ENCODE assay signal across 9 cellular contexts in genomic region chr7:5690931-5691461, GRCh38.
DNase-seq lines count a peak whose midpoint lies in the region; ATAC-seq and TF ChIP-seq lines count a peak whose summit lies in the region.
"Had no signal": no experiment of that assay in that cellular context is flagged by ENCODE, and none has a peak within 500 bp of the region (broad histone marks: within the 10 kb centered on the region; RNA-seq: fewer than 3 reads in every experiment).

No MANE protein-coding gene starts in this region.

- peaks cover 7 to 53% (median 35%) of the 10 kb centered on the region in 11 experiments; a peak in 20 of 22 replicates for H3K36me3 ChIP-seq in BLaER1 treated with 17β-estradiol and CSF1 and Interleukin-3, amounts not matched to agents 10 nM and 100 nM
- H3K36me3 ChIP-seq in OCI-LY3 (replicated peaks; ENCODE audit: low read depth, low read length), result peaks cover 16% of the 10 kb centered on the region
- peaks cover 4% of the 10 kb centered on the region for H3K36me3 ChIP-seq in effector memory CD4-positive, alpha-beta T cell (ENCODE audit: control insufficient read depth, insufficient read depth, low read length)
- no peaks in the 10 kb centered on the region for H3K36me3 ChIP-seq in neural cell (ENCODE audit: insufficient read depth, low read length)

- peaks cover 58 to 97% (median 81%) of the 10 kb centered on the region in 10 experiments for H3K4me1 ChIP-seq in BLaER1 treated with 17β-estradiol and CSF1 and Interleukin-3, amounts not matched to agents 10 nM and 100 nM
- H3K4me1 ChIP-seq in OCI-LY3 (ENCODE audit: low read length), result peaks cover 80% of the 10 kb centered on the region
- peaks cover 62% of the 10 kb centered on the region for H3K4me1 ChIP-seq in effector memory CD4-positive, alpha-beta T cell (ENCODE audit: control insufficient read depth, insufficient read depth, low read length, poor library complexity, severe bottlenecking)

- peak overlapping the region; percentile 75 to 94 (median 92); a peak in 21 of 22 replicates for H3K4me2 ChIP-seq in BLaER1 treated with 17β-estradiol and CSF1 and Interleukin-3, amounts not matched to agents 10 nM and 100 nM
- no peak overlapping the region for H3K4me2 ChIP-seq in OCI-LY3 (ENCODE audit: low read length)
- H3K4me2 ChIP-seq in neural cell (ENCODE audit: low read length), result no peak overlapping the region

- TF ChIP-seq RAD21 in neural cell (conservative IDR thresholded peaks at IDR 0.05), result no peak

- no peak for ATAC-seq in HG02610 (IDR thresholded peaks at IDR 0.05; ENCODE audit: unreplicated experiment)

- no peak for DNase-seq in effector memory CD4-positive, alpha-beta T cell
- DNase-seq in HT-29 (ENCODE audit: low spot score), result no peak
- DNase-seq in pons (ENCODE audit: low spot score), result no peak
- no peak for DNase-seq in SW480 (ENCODE audit: low spot score)
- DNase-seq: NCI-H226 had no signal

- no peaks in the 10 kb centered on the region for H3F3A ChIP-seq in neural cell (ENCODE audit: insufficient read depth, low read length, poor library complexity, severe bottlenecking)

- H3K9me3 ChIP-seq in BLaER1 treated with 17β-estradiol and CSF1 and Interleukin-3, amounts not matched to agents 10 nM and 100 nM (replicated peaks in 1 of 11), result no peaks in the 10 kb centered on the region
- H3K9me3 ChIP-seq in OCI-LY3 (ENCODE audit: insufficient read depth, low read length) (no peaks in the 10 kb centered on the region), neural cell (ENCODE audit: low read length) (no peaks in the 10 kb centered on the region)
- no peaks in the 10 kb centered on the region for H3K9me3 ChIP-seq in effector memory CD4-positive, alpha-beta T cell (ENCODE audit: control insufficient read depth, low read length)

- peaks cover 28% of the 10 kb centered on the region for H3K79me2 ChIP-seq in OCI-LY3 (ENCODE audit: low read length)
- H3K79me2 ChIP-seq in neural cell (replicated peaks; ENCODE audit: insufficient read depth, low read length), result peaks cover 7% of the 10 kb centered on the region

- peak overlapping the region in 9 of 11 experiments; percentile 9 to 78 (median 76); a peak in 11 of 22 replicates for H3K9ac ChIP-seq in BLaER1 treated with 17β-estradiol and CSF1 and Interleukin-3, amounts not matched to agents 10 nM and 100 nM
- H3K9ac ChIP-seq in OCI-LY3 (ENCODE audit: low read length), result no peak overlapping the region
- H3K9ac ChIP-seq in neural cell (ENCODE audit: low read length), result peak overlapping the region; percentile 27

- no peaks in the 10 kb centered on the region for H3K27me3 ChIP-seq in BLaER1 treated with 17β-estradiol and CSF1 and Interleukin-3, amounts not matched to agents 10 nM and 100 nM
- H3K27me3 ChIP-seq in OCI-LY3 (ENCODE audit: low read depth, low read length), result no peaks in the 10 kb centered on the region
- no peaks in the 10 kb centered on the region for H3K27me3 ChIP-seq in effector memory CD4-positive, alpha-beta T cell (replicated peaks; ENCODE audit: control insufficient read depth, insufficient read depth, low read length, poor library complexity, severe bottlenecking)
- no peaks in the 10 kb centered on the region for H3K27me3 ChIP-seq in neural cell (ENCODE audit: insufficient read depth, low read depth, low read length)

- no peak overlapping the region for H3K4me3 ChIP-seq in BLaER1 treated with 17β-estradiol and CSF1 and Interleukin-3, amounts not matched to agents 10 nM and 100 nM
- H3K4me3 ChIP-seq in OCI-LY3 (ENCODE audit: low read length) (no peak overlapping the region), neural cell (ENCODE audit: low read length) (peak overlapping the region; percentile 34)
- H3K4me3 ChIP-seq in effector memory CD4-positive, alpha-beta T cell (ENCODE audit: insufficient read depth, low read depth, low read length, poor library complexity, severe bottlenecking), result no peak overlapping the region

- TF ChIP-seq CTCF in OCI-LY3 (IDR thresholded peaks at IDR 0.05; ENCODE audit: low read depth, low read length), result no peak
- TF ChIP-seq CTCF in neural cell (IDR thresholded peaks at IDR 0.05; ENCODE audit: poor library complexity, severe bottlenecking), result no peak

- H3K9me2 ChIP-seq in neural cell (ENCODE audit: insufficient read depth, low read length), result no peaks in the 10 kb centered on the region

- TF ChIP-seq EP300 in neural cell (conservative IDR thresholded peaks at IDR 0.05; ENCODE audit: poor library complexity, severe bottlenecking), result no peak

- no peak overlapping the region for H2AFZ ChIP-seq in OCI-LY3 (ENCODE audit: low read depth, low read length)
- H2AFZ ChIP-seq in neural cell (ENCODE audit: low read depth, low read length), result no peak overlapping the region

- peaks cover 0 to 74% (median 0%) of the 10 kb centered on the region in 11 experiments; a peak in 7 of 22 replicates for H4K20me1 ChIP-seq in BLaER1 treated with 17β-estradiol and CSF1 and Interleukin-3, amounts not matched to agents 10 nM and 100 nM
- H4K20me1 ChIP-seq in OCI-LY3 (ENCODE audit: insufficient read depth, low read length), result no peaks in the 10 kb centered on the region
- no peaks in the 10 kb centered on the region for H4K20me1 ChIP-seq in neural cell (ENCODE audit: insufficient read depth)

- peak overlapping the region in 9 of 11 experiments; percentile 65 to 92 (median 89); a peak in 17 of 22 replicates for H3K27ac ChIP-seq in BLaER1 treated with 17β-estradiol and CSF1 and Interleukin-3, amounts not matched to agents 10 nM and 100 nM
- H3K27ac ChIP-seq in OCI-LY3 (ENCODE audit: low read length), result 0 out of 2 replicates have a peak overlapping the region, but pooled peaks have one; percentile 5
- H3K27ac ChIP-seq in effector memory CD4-positive, alpha-beta T cell (ENCODE audit: insufficient read depth, low read length, poor library complexity, severe bottlenecking), result peak overlapping the region; percentile 54
- peak overlapping the region; percentile 66 for H3K27ac ChIP-seq in neural cell (ENCODE audit: low read length)

TF ChIP-seq in neural cell, 6 proteins besides CTCF, POLR2A, EP300 and RAD21:
- TF ChIP-seq, protein P1, sequence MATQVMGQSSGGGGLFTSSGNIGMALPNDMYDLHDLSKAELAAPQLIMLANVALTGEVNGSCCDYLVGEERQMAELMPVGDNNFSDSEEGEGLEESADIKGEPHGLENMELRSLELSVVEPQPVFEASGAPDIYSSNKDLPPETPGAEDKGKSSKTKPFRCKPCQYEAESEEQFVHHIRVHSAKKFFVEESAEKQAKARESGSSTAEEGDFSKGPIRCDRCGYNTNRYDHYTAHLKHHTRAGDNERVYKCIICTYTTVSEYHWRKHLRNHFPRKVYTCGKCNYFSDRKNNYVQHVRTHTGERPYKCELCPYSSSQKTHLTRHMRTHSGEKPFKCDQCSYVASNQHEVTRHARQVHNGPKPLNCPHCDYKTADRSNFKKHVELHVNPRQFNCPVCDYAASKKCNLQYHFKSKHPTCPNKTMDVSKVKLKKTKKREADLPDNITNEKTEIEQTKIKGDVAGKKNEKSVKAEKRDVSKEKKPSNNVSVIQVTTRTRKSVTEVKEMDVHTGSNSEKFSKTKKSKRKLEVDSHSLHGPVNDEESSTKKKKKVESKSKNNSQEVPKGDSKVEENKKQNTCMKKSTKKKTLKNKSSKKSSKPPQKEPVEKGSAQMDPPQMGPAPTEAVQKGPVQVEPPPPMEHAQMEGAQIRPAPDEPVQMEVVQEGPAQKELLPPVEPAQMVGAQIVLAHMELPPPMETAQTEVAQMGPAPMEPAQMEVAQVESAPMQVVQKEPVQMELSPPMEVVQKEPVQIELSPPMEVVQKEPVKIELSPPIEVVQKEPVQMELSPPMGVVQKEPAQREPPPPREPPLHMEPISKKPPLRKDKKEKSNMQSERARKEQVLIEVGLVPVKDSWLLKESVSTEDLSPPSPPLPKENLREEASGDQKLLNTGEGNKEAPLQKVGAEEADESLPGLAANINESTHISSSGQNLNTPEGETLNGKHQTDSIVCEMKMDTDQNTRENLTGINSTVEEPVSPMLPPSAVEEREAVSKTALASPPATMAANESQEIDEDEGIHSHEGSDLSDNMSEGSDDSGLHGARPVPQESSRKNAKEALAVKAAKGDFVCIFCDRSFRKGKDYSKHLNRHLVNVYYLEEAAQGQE (IDR thresholded peaks at IDR 0.05; ENCODE audit: borderline replicate concordance), result no peak
- no peak for TF ChIP-seq SMC3 (conservative IDR thresholded peaks at IDR 0.05; ENCODE audit: poor library complexity)
- no peak for TF ChIP-seq TAF1 (IDR thresholded peaks at IDR 0.05; ENCODE audit: low read depth)
- no peak for TF ChIP-seq MXI1 (conservative IDR thresholded peaks at IDR 0.05; ENCODE audit: poor library complexity, severe bottlenecking)
- no peak for TF ChIP-seq POLR2AphosphoS5 (IDR thresholded peaks at IDR 0.05)
- no peak for TF ChIP-seq EZH2 (IDR thresholded peaks at IDR 0.05; ENCODE audit: borderline replicate concordance, insufficient read depth, low read length, poor library complexity, severe bottlenecking)
TF ChIP-seq in neural cell: peak in this region for 0.

Comparison
In these comparisons a context has a peak if more than half of its experiments do, and no peak if none do; other contexts are left out.
1. H3K27ac ChIP-seq: peak in every context shown above with its lines; median percentile 89 in BLaER1 treated with 17β-estradiol and CSF1 and Interleukin-3, amounts not matched to agents 10 nM and 100 nM; 66 in neural cell; 54 in effector memory CD4-positive, alpha-beta T cell; 5 in OCI-LY3.
2. H3K4me2 ChIP-seq: peak in BLaER1 treated with 17β-estradiol and CSF1 and Interleukin-3, amounts not matched to agents 10 nM and 100 nM (11 of 11); none in OCI-LY3 (single experiment) and neural cell (single experiment).